In genomic region chr3:60765788-60766187, GRCh38 we compare ENCODE assay signal across 34 cellular contexts.
"Had no signal": no experiment of that assay in that cellular context is flagged by ENCODE, and none has a peak within 500 bp of the region (broad histone marks: within the 10 kb centered on the region; RNA-seq: fewer than 3 reads in every experiment).

No MANE protein-coding gene starts in this region.

- DNase-seq: activated B cell treated with CpG ODN at 0.5 μM for 24 hours; activated CD4-positive, alpha-beta memory T cell treated with anti-CD3 and anti-CD28 coated beads for 36 hours; activated CD4-positive, alpha-beta T cell treated with anti-CD3 and anti-CD28 coated beads for 4 hours; activated CD4-positive, alpha-beta T cell treated with anti-CD3 and anti-CD28 coated beads, Interleukin-2, amount 10 ng/mL, durations not matched to agents 24 days and 14 days; activated CD4-positive, alpha-beta T cell treated with anti-CD3 and anti-CD28 coated beads, Interleukin-2, amount 50 U/mL, for 1 hour; activated CD4-positive, alpha-beta T cell treated with anti-CD3 and anti-CD28 coated beads, Interleukin-2, amount 50 U/mL, for 4 hours; activated CD4-positive, CD25-positive, alpha-beta regulatory T cell treated with anti-CD3 and anti-CD28 coated beads, Interleukin-2, amount 50 U/mL, for 72 hours; activated CD8-positive, alpha-beta memory T cell treated with anti-CD3 and anti-CD28 coated beads, Interleukin-2, amount 50 U/mL, for 4 hours; activated CD8-positive, alpha-beta T cell treated with anti-CD3 and anti-CD28 coated beads for 36 hours; activated effector memory CD4-positive, alpha-beta T cell treated with anti-CD3 and anti-CD28 coated beads, Interleukin-2, amount 50 U/mL, for 16 hours; activated gamma-delta T cell treated with Interleukin-2 at 50 U/mL for 16 hours; activated naive CD4-positive, alpha-beta T cell; activated naive CD4-positive, alpha-beta T cell treated with anti-CD3 and anti-CD28 coated beads for 36 hours; activated naive CD4-positive, alpha-beta T cell treated with anti-CD3 and anti-CD28 coated beads, Interleukin-2, amount 50 U/mL, for 16 hours; activated naive CD8-positive, alpha-beta T cell treated with anti-CD3 and anti-CD28 coated beads for 36 hours; activated T-cell treated with anti-CD3 and anti-CD28 coated beads for 4 hours; activated T-cell treated with anti-CD3 and anti-CD28 coated beads, Interleukin-2, amount 50 U/mL, for 1 hour; activated T-cell treated with anti-CD3 and anti-CD28 coated beads, Interleukin-2, amount 50 U/mL, for 4 hours; activated T-cell treated with anti-CD3 and anti-CD28 coated beads, Interleukin-2, amount 50 U/mL, for 72 hours; adrenal gland; amniotic stem cell; aorta; body of pancreas; brain microvascular endothelial cell; central memory CD4-positive, alpha-beta T cell; T-cell; T-helper 17 cell; T-helper 9 cell had no signal

- H3K36me3 ChIP-seq: adrenal gland, brain microvascular endothelial cell, breast epithelium had no signal

- H3K4me3 ChIP-seq: adrenal gland, body of pancreas, breast epithelium had no signal

- H3K9me3 ChIP-seq: adrenal gland, body of pancreas, breast epithelium had no signal

- FAIRE-seq: astrocyte, TTC549 had no signal

- ATAC-seq: activated CD8-positive, alpha-beta T cell treated with anti-CD3 and anti-CD28 coated beads for 36 hours; activated naive CD4-positive, alpha-beta T cell treated with anti-CD3 and anti-CD28 coated beads, Interleukin-2, amount 50 U/mL, for 72 hours; activated T-cell treated with anti-CD3 and anti-CD28 coated beads, Interleukin-2, amount 50 U/mL, for 4 hours; activated T-cell treated with anti-CD3 and anti-CD28 coated beads, Interleukin-2, amount 50 U/mL, for 72 hours; activated T-helper 17 cell treated with anti-CD3 and anti-CD28 coated beads, Interleukin-2, amount 50 U/mL, for 72 hours; body of pancreas; T-cell; T-helper 17 cell had no signal

- H3K27ac ChIP-seq: adrenal gland, body of pancreas, brain microvascular endothelial cell, breast epithelium, VCaP had no signal

- H3K27me3 ChIP-seq: adrenal gland, body of pancreas, brain microvascular endothelial cell, breast epithelium had no signal

- H3K4me1 ChIP-seq: adrenal gland, breast epithelium had no signal
